Comparison of ENCODE assay signal across 19 cellular contexts in the genomic region with DNA sequence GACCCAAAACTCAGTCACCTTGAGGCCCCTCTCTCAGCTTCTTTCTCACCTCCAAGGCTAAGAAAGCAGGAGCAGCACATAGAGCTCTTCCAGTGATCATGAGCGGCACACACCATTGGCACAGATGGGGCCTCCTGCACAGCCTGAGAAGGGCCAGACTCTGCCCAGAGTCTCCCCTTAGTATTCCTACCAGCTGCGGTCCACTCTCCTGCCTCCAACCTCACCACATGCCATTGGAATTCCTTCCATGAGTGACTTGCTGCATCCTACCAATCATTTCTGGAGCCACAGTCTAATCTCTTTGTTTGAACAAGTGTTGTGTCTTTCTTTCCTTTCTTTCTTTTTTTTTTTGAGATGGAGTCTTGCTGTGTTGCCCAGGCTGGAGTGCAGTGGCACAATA. TPM values are rescaled to one million over a fixed set of nuclear protein-coding genes. Genes with fewer than 3 reads are reported as not detected.
A peak's percentile ranks its signal among the peaks of the same experiment; 100 is the strongest.
DNase-seq lines count a peak whose midpoint lies in the region; ATAC-seq and TF ChIP-seq lines count a peak whose summit lies in the region.
"Had no signal": no experiment of that assay in that cellular context is flagged by ENCODE, and none has a peak within 500 bp of the region (broad histone marks: within the 10 kb centered on the region; RNA-seq: fewer than 3 reads in every experiment).

No MANE protein-coding gene starts in this region.

- peaks cover 77% of the 10 kb centered on the region for H3K36me3 Mint-ChIP-seq in MCF 10A (ENCODE audit: insufficient read depth, unreplicated experiment)
- peaks cover 2% of the 10 kb centered on the region for H3K36me3 Mint-ChIP-seq in T-helper 17 cell (ENCODE audit: low read depth)
- peaks cover 0 to 4% (median 4%) of the 10 kb centered on the region in 3 donors for H3K36me3 Mint-ChIP-seq in immature natural killer cell
- H3K36me3 Mint-ChIP-seq: mesothelial cell of epicardium; stimulated activated naive B cell treated with anti-CD40 and anti-IgM and Interleukin-4, amounts not matched to agents 10 μg/mL and 1 μg/mL and 100 μg/mL, for 72 hours had no signal

- H3K27me3 ChIP-seq in mammary epithelial cell (ENCODE audit: insufficient read depth, low read length) (no peaks in the 10 kb centered on the region), heart right ventricle (no peaks in the 10 kb centered on the region)
- H3K27me3 ChIP-seq: foreskin keratinocyte, transverse colon had no signal

- H3K4me3 Mint-ChIP-seq in MCF 10A (ENCODE audit: unreplicated experiment) (no peak overlapping the region), T-helper 17 cell (peak overlapping the region; percentile 25), immature natural killer cell (peak overlapping the region in 3 of 5 donors; percentile 9 to 42 (median 11))
- H3K4me3 Mint-ChIP-seq: IgD-negative memory B cell; mesothelial cell of epicardium; stimulated activated naive B cell treated with anti-CD40 and anti-IgM and Interleukin-4, amounts not matched to agents 10 μg/mL and 1 μg/mL and 100 μg/mL, for 72 hours had no signal

- H3K36me3 ChIP-seq in mammary epithelial cell (ENCODE audit: insufficient read depth, low read length) (peaks cover 50% of the 10 kb centered on the region), heart right ventricle (no peaks in the 10 kb centered on the region)
- H3K36me3 ChIP-seq: transverse colon had no signal

- H3K27me3 Mint-ChIP-seq in MCF 10A (ENCODE audit: insufficient read depth, unreplicated experiment) = no peaks in the 10 kb centered on the region
- peaks cover 6% of the 10 kb centered on the region for H3K27me3 Mint-ChIP-seq in T-helper 17 cell
- peaks cover 6 to 15% (median 15%) of the 10 kb centered on the region in 3 donors for H3K27me3 Mint-ChIP-seq in immature natural killer cell (ENCODE audit: low read depth in 3 of 3)

- H3K4me1 Mint-ChIP-seq in MCF 10A (ENCODE audit: insufficient read depth, unreplicated experiment) (peaks cover 18% of the 10 kb centered on the region), T-helper 17 cell (peaks cover 53% of the 10 kb centered on the region), immature natural killer cell (peaks cover 69 to 76% of the 10 kb centered on the region in 2 donors)

- H3K9me3 ChIP-seq in mammary epithelial cell (replicated peaks; ENCODE audit: insufficient read depth, low read length) = no peaks in the 10 kb centered on the region
- H3K9me3 ChIP-seq in T-helper 17 cell (ENCODE audit: control insufficient read depth, low read length, poor library complexity, severe bottlenecking) = no peaks in the 10 kb centered on the region
- no peaks in the 10 kb centered on the region for H3K9me3 ChIP-seq in heart right ventricle
- H3K9me3 ChIP-seq: transverse colon had no signal

- BruUV-seq in MCF 10A (replicated peaks; lab: Mats Ljungman, UMichigan) = no TSS peak
- BruUV-seq in mammary epithelial cell (replicated peaks; lab: Mats Ljungman, UMichigan) = no TSS peak

- no peak overlapping the region for H3K27ac ChIP-seq in mammary epithelial cell (ENCODE audit: insufficient read depth, low read depth, low read length)
- H3K27ac ChIP-seq in heart right ventricle = no peak overlapping the region
- H3K27ac ChIP-seq: foreskin keratinocyte had no signal

- CTCF ChIA-PET in MCF 10A (lab: Yijun Ruan, JAX) (no interaction called here), mammary epithelial cell (lab: Charles Lee; ENCODE audit: low non-redundant PET) (no interaction called here)

- no peak overlapping the region for H2AFZ ChIP-seq in mammary epithelial cell (ENCODE audit: low read depth, low read length)

- peak overlapping the region; percentile 37 for H3K27ac Mint-ChIP-seq in MCF 10A (ENCODE audit: low read depth, unreplicated experiment)
- peak overlapping the region; percentile 76 for H3K27ac Mint-ChIP-seq in T-helper 17 cell
- H3K27ac Mint-ChIP-seq in immature natural killer cell = peak overlapping the region in 3 of 6 donors; percentile 41 to 69 (median 58)
- H3K27ac Mint-ChIP-seq: mesothelial cell of epicardium; stimulated activated naive B cell treated with anti-CD40 and anti-IgM and Interleukin-4, amounts not matched to agents 10 μg/mL and 1 μg/mL and 100 μg/mL, for 72 hours had no signal

- no peaks in the 10 kb centered on the region for H4K20me1 ChIP-seq in mammary epithelial cell (ENCODE audit: insufficient read depth, low read length)

- H3K4me2 ChIP-seq in mammary epithelial cell (ENCODE audit: insufficient read depth, low read depth, low read length) = no peak overlapping the region

- no peak overlapping the region for H3K9ac ChIP-seq in mammary epithelial cell (ENCODE audit: insufficient read depth, low read length)

- H3K79me2 ChIP-seq in mammary epithelial cell (ENCODE audit: insufficient read depth, low read length) = peaks cover 70% of the 10 kb centered on the region

- TF ChIP-seq CTCF in MCF 10A (IDR thresholded peaks at IDR 0.05; ENCODE audit: unreplicated experiment) (no peak), mammary epithelial cell (conservative IDR thresholded peaks at IDR 0.05 in 1 of 2, IDR thresholded peaks at IDR 0.05 in 1 of 2; ENCODE audit: extremely low read depth in 1 of 2, insufficient read depth in 1 of 2, low read depth in 1 of 2, low read length in 2 of 2) (no peak), heart right ventricle (IDR thresholded peaks at IDR 0.05) (no peak)

- ATAC-seq in T-helper 17 cell (no peak), GM18873 (IDR thresholded peaks at IDR 0.05; ENCODE audit: low FRiP score, unreplicated experiment) (no peak), heart right ventricle (no peak)
- ATAC-seq: right cardiac atrium had no signal

- in situ Hi-C loops in mammary epithelial cell (cut with MboI; ENCODE audit: low sequenced_read_pairs in 2 of 2) = no loop called here

- H3K4me1 ChIP-seq in mammary epithelial cell (ENCODE audit: insufficient read depth, low read length) (peaks cover 30% of the 10 kb centered on the region), heart right ventricle (peaks cover 0 to 35% (median 0%) of the 10 kb centered on the region in 9 donors)

- WGBS in mammary epithelial cell (ENCODE audit: low coverage, missing lambda C conversion rate) = 90% methylated on average over 2 of the region's 2 CpGs
- WGBS in heart right ventricle, 2 donors = 95% methylated on average over 2 of the region's 2 CpGs

- no peak for DNase-seq in MCF 10A (ENCODE audit: unreplicated experiment)
- no peak for DNase-seq in mammary epithelial cell
- no peak for DNase-seq in T-helper 17 cell
- DNase-seq in immature natural killer cell = no peak
- no peak for DNase-seq in NCI-H1092 treated with DMSO at 0.1 percent for 48 hours (lab: John Stamatoyannopoulos, UW)
- no peak for DNase-seq in DMS114 treated with DMSO at 0.1 percent for 48 hours (lab: John Stamatoyannopoulos, UW; ENCODE audit: unreplicated experiment)
- DNase-seq in heart right ventricle = no peak
- DNase-seq: activated CD4-positive, CD25-positive, alpha-beta regulatory T cell; foreskin keratinocyte; NCI-H2029 treated with DMSO at 0.1 percent for 48 hours; NCI-H510A; right cardiac atrium; stimulated activated naive B cell treated with anti-CD40 and anti-IgM and Interleukin-4, amounts not matched to agents 10 μg/mL and 1 μg/mL and 100 μg/mL, for 72 hours; T-helper 9 cell; transverse colon had no signal

- H3K9me3 Mint-ChIP-seq in MCF 10A (ENCODE audit: unreplicated experiment) (no peaks in the 10 kb centered on the region), immature natural killer cell (no peaks in the 10 kb centered on the region)
- H3K9me3 Mint-ChIP-seq: stimulated activated naive B cell treated with anti-CD40 and anti-IgM and Interleukin-4, amounts not matched to agents 10 μg/mL and 1 μg/mL and 100 μg/mL, for 72 hours had no signal

- dilution Hi-C loops in mammary epithelial cell (cut with HindIII; ENCODE audit: low sequenced_read_pairs) = no loop called here

- POLR2A ChIA-PET in MCF 10A (lab: Yijun Ruan, JAX) = interaction anchor here (0.6 to 0.9 kb wide), 2 partner anchors 9 to 26 kb away, joined by 3 read pairs; no protein-coding TSS in a partner anchor

- intact Hi-C loops in MCF 10A (cut with micrococcal nuclease) = no loop called here
- intact Hi-C loops in mammary epithelial cell (cut with micrococcal nuclease) = loop anchor here (1.0 kb wide), 1 partner anchor 13 kb away; no protein-coding TSS in a partner anchor
- intact Hi-C loops in heart right ventricle (cut with DNase I) = no loop called here

- no peak overlapping the region for H3K4me3 ChIP-seq in mammary epithelial cell (replicated peaks in 1 of 3; ENCODE audit: insufficient read depth in 1 of 3, low read depth in 2 of 3, low read length in 3 of 3)
- H3K4me3 ChIP-seq in heart right ventricle = no peak overlapping the region
- H3K4me3 ChIP-seq: transverse colon had no signal

RNA-seq across cellular contexts. Expression of a gene that starts 39.3 kb away (rescaled TPM):
- total RNA-seq in MCF 10A (2022) (180 and 208 TPM in 2 replicates), mammary epithelial cell (100 to 1,000 TPM; 126 to 271 TPM), T-helper 17 cell (under 1 TPM; 0.31 to 0.32 TPM), heart right ventricle (1 to 10 TPM in 1 of 10 donors, under 1 TPM in 9; 0.15 to 2.8 (median 0.23) TPM)
- polyA plus RNA-seq in mammary epithelial cell (138 TPM), immature natural killer cell (1 to 10 TPM; 1.1 to 3.3 (median 2.0) TPM), heart right ventricle (under 1 TPM; 0.37 to 0.52 TPM)
- 432 TPM for polyA minus RNA-seq in mammary epithelial cell
- total RNA-seq: SK-MEL-5 had no signal
- polyA plus RNA-seq: IgD-negative memory B cell had no signal

Comparison
In these comparisons a context has a peak if more than half of its experiments do, and no peak if none do; other contexts are left out.
1. RNA of a gene that starts 39.3 kb away (total RNA-seq): 126 to 271 TPM in mammary epithelial cell and 180 to 208 TPM in MCF 10A; 0.31 to 0.32 TPM in T-helper 17 cell and 0.15 to 2.8 TPM in heart right ventricle; every median in the first group is over 10 times any median in the second.